ENCODE assay signal across 32 cellular contexts in the genomic region with DNA sequence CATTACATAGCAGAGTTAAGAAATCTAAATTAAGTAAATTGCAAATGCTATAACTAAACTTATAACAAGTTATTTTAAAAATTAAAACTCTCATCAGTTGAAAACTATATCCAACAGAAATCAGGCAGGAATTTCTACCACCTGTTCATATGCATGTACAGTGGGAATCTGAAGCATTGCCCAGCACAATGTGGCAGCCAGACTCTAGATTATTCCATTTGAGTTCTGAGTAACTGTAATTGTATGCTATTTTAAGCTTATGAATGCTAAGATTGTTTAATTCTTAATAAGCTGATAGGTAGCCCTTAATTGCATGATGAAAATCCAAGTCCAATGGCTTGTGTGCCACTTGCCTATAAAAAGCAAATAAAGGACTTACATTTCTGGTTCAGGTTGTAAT.
"Had no signal": no experiment of that assay in that cellular context is flagged by ENCODE, and none has a peak within 500 bp of the region (broad histone marks: within the 10 kb centered on the region; RNA-seq: fewer than 3 reads in every experiment).

No MANE protein-coding gene starts in this region.

- DNase-seq: Karpas-422, Kasumi-1, MG63, MM.1S, MV-4-11, NCI-H1048, NCI-H1092, NCI-H1092 treated with DMSO at 0.1 percent for 48 hours, NCI-H1105 treated with DMSO at 0.1 percent for 48 hours, NCI-H1417, NCI-H1417 treated with DMSO at 0.1 percent for 48 hours, NCI-H1436, NCI-H1436 treated with DMSO at 0.1 percent for 48 hours, NCI-H1694, NCI-H187, NCI-H187 treated with DMSO at 0.1 percent for 48 hours, NCI-H1930, NCI-H2029, NCI-H2029 treated with DMSO at 0.1 percent for 48 hours, NCI-H2081, NCI-H2081 treated with DMSO at 0.1 percent for 48 hours, NCI-H2107, NCI-H2171, NCI-H2171 treated with DMSO at 0.1 percent for 48 hours, NCI-H2227 treated with DMSO at 0.1 percent for 48 hours, NCI-H226, NCI-H345, NCI-H446, NCI-H446 treated with DMSO at 0.1 percent for 48 hours, NCI-H510A, NCI-H510A treated with DMSO at 0.1 percent for 48 hours, NCI-H524 had no signal
